In genomic region chr11:111531687-111532364, GRCh38 we compare ENCODE assay signal across 8 cellular contexts. TPM values are rescaled to one million over a fixed set of nuclear protein-coding genes. Genes with fewer than 3 reads are reported as not detected.
DNase-seq lines count a peak whose midpoint lies in the region; ATAC-seq and TF ChIP-seq lines count a peak whose summit lies in the region.

No MANE protein-coding gene starts in this region.

- TF ChIP-seq POLR2A in esophagus squamous epithelium (IDR thresholded peaks at IDR 0.05) = no peak

- peak; percentile 82 for ATAC-seq in HG02588 (IDR thresholded peaks at IDR 0.05; ENCODE audit: unreplicated experiment)
- ATAC-seq in Panc1 = peak; percentile 95

- H3K36me3 Mint-ChIP-seq in chondrocyte (ENCODE audit: low read depth) = no peaks in the 10 kb centered on the region

- DNase-seq in G401 (ENCODE audit: low spot score) (peak; percentile 48), Panc1 (ENCODE audit: low read depth, low spot score) (no peak), amniotic stem cell (lab: John Stamatoyannopoulos, UW) (peak; percentile 93), renal cortical epithelial cell (ENCODE audit: low read depth) (peak; percentile 88), chondrocyte (ENCODE audit: low spot score) (no peak), NCI-H2171 (lab: John Stamatoyannopoulos, UW) (no peak), esophagus squamous epithelium (lab: John Stamatoyannopoulos, UW) (no peak)

- in situ Hi-C loops in G401 (cut with HindIII; ENCODE audit: low sequenced_read_pairs) (no loop called here), Panc1 (cut with HindIII; ENCODE audit: low pct_unique_long_range_greater_than_20kb, low sequenced_read_pairs) (no loop called here)

- intact Hi-C loops in Panc1 (cut with micrococcal nuclease; ENCODE audit: unreplicated experiment) = no loop called here
- intact Hi-C loops in esophagus squamous epithelium (cut with DNase I) = no loop called here

- 55% methylated on average over 9 of the region's 9 CpGs for WGBS in esophagus squamous epithelium, 2 donors

- no peak overlapping the region for H3K4me3 ChIP-seq in Panc1 (ENCODE audit: low read depth in 2 of 2, low read length in 2 of 2)
- H3K4me3 ChIP-seq in esophagus squamous epithelium = no peak overlapping the region

- TF ChIP-seq CTCF in Panc1 (IDR thresholded peaks at IDR 0.05) = no peak
- no peak for TF ChIP-seq CTCF in chondrocyte (IDR thresholded peaks at IDR 0.05)
- no peak for TF ChIP-seq CTCF in esophagus squamous epithelium (IDR thresholded peaks at IDR 0.05)

- H3K4me1 ChIP-seq in Panc1 (ENCODE audit: control insufficient read depth, insufficient read depth, low read length) (peaks cover 4% of the 10 kb centered on the region; the same call in 1 of the 2 replicates), esophagus squamous epithelium (peaks cover 0 to 20% (median 0%) of the 10 kb centered on the region in 3 donors)

- H3K27me3 ChIP-seq in Panc1 (ENCODE audit: control insufficient read depth, insufficient read depth, low read length) (no peaks in the 10 kb centered on the region; the same call in none of the 2 replicates), esophagus squamous epithelium (peaks cover 0 to 18% (median 0%) of the 10 kb centered on the region in 4 donors)

- H3K27ac ChIP-seq in Panc1 (ENCODE audit: low read length) (no peak overlapping the region), esophagus squamous epithelium (peak overlapping the region in 1 of 4 donors; percentile 55)

- no TSS peak for BruUV-seq in Panc1 (replicated peaks; lab: Mats Ljungman, UMichigan)

- H3K4me1 Mint-ChIP-seq in chondrocyte (ENCODE audit: low read depth) = peaks cover 19% of the 10 kb centered on the region

- peaks cover 2% of the 10 kb centered on the region for H3K27me3 Mint-ChIP-seq in chondrocyte (ENCODE audit: low read depth)

- no peaks in the 10 kb centered on the region for H3K9me3 ChIP-seq in Panc1 (ENCODE audit: control insufficient read depth, insufficient read depth, low read depth, low read length)
- no peaks in the 10 kb centered on the region for H3K9me3 ChIP-seq in esophagus squamous epithelium

- POLR2A ChIA-PET in Panc1 (lab: Charles Lee) = interaction anchor here (0.5 kb wide), 1 partner anchor 258 kb away, joined by 3 read pairs; no protein-coding TSS in a partner anchor

- H3K9me3 Mint-ChIP-seq in chondrocyte (ENCODE audit: low read depth) = no peaks in the 10 kb centered on the region

- H3K36me3 ChIP-seq in Panc1 (ENCODE audit: control insufficient read depth, insufficient read depth, low read length) = no peaks in the 10 kb centered on the region
- no peaks in the 10 kb centered on the region for H3K36me3 ChIP-seq in esophagus squamous epithelium

- CTCF ChIA-PET in Panc1 (lab: Charles Lee) = no interaction called here

- no peak overlapping the region for H3K27ac Mint-ChIP-seq in chondrocyte (ENCODE audit: unreplicated experiment)

- H3K4me3 Mint-ChIP-seq in chondrocyte (ENCODE audit: unreplicated experiment) = no peak overlapping the region

RNA-seq across cellular contexts. Expression of gene LAYN, which starts 8.7 kb away (rescaled TPM):
- 206 and 229 TPM in 2 replicates for total RNA-seq in G401 (2014; rRNA removed; shearing (Covaris generic))
- total RNA-seq in Panc1 (2021; ENCODE audit: unreplicated experiment) (3.6 TPM), renal cortical epithelial cell (10.0 and 61.1 TPM in 2 replicates), chondrocyte (10.6 to 12.9 TPM (median 11.5 TPM) in 3 replicates), esophagus squamous epithelium (10 to 100 TPM in 2 of 4 donors, 1 to 10 TPM in 2; 1.6 to 13.0 (median 8.9) TPM)
- 3.7 TPM for polyA plus RNA-seq in Panc1 (2012; ENCODE audit: insufficient read length)

RNA-seq across cellular contexts. Expression of gene HOATZ, which starts 17.2 kb away (rescaled TPM):
- 6.8 and 10.7 TPM in 2 replicates for total RNA-seq in G401 (2014; rRNA removed; shearing (Covaris generic))
- not detected for total RNA-seq in Panc1 (2021; ENCODE audit: unreplicated experiment)
- polyA plus RNA-seq in Panc1 (2012; ENCODE audit: insufficient read length) = not detected
- not detected in 2 replicates for total RNA-seq in renal cortical epithelial cell
- total RNA-seq in chondrocyte = not detected in 3 replicates
- total RNA-seq in esophagus squamous epithelium = not detected

RNA-seq across cellular contexts. Expression of gene BTG4, which starts 19.6 kb away (rescaled TPM):
- total RNA-seq in G401 (2014; rRNA removed; shearing (Covaris generic)) = 1.4 and 8.1 TPM in 2 replicates
- total RNA-seq in Panc1 (2021; ENCODE audit: unreplicated experiment) (not detected), renal cortical epithelial cell (not detected in 2 replicates), chondrocyte (not detected in 3 replicates), esophagus squamous epithelium (not detected)
- not detected for polyA plus RNA-seq in Panc1 (2012; ENCODE audit: insufficient read length)

Comparison
In these comparisons a context has a peak if more than half of its experiments do, and no peak if none do; other contexts are left out.
1. DNase-seq: peak in G401 (single experiment), amniotic stem cell (single experiment) and renal cortical epithelial cell (single experiment); none in Panc1 (single experiment), chondrocyte (single experiment), NCI-H2171 (single experiment) and esophagus squamous epithelium (single experiment).